Comparison of ENCODE assay signal across 24 cellular contexts in the genomic region with DNA sequence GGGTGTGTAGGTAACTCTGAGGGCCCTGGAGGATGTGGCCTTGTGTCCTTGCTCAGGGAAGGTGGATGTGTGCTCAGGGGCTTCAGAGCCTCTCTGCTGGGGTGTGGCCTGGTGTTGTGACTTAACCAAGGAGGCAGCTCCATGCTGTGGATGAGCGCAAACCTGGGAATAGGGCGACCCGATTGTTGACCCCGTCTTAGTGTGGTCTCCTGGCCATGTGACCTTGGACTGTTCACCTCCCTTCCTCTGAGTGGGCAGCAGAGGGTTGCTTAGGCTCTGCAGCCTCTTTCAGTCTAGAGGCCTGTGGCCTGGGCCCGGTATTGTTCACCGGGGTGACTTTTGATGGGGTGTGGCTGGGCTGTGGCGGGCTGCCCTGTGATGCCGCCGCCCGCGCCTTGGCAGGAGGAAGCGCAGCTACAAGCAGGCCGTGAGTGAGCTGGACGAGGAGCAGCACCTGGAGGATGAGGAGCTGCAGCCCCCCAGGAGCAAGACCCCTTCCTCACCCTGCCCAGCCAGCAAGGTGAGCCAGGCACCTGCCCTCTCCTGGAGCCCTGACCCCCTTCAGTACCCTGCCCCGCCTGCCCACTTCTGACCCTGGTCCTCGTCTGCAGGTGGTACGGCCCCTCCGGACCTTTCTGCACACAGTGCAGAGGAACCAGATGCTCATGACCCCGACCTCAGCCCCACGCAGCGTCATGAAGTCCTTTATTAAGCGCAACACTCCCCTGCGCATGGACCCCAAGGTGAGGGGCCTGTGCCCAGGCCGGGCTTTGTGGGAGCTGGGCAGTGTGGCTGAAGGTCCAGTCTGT. TPM values are rescaled to one million over a fixed set of nuclear protein-coding genes. Genes with fewer than 3 reads are reported as not detected.
"Had no signal": no experiment of that assay in that cellular context is flagged by ENCODE, and none has a peak within 500 bp of the region (broad histone marks: within the 10 kb centered on the region; RNA-seq: fewer than 3 reads in every experiment).

No MANE protein-coding gene starts in this region.

- H3K9me3 ChIP-seq: lower lobe of right lung, thoracic aorta had no signal

- H3K9me3 Mint-ChIP-seq: activated naive CD4-positive, alpha-beta T cell treated with anti-CD3 and anti-CD28 coated beads, Interleukin-2, amount 50 U/mL, for 72 hours; dendritic cell treated with granulocyte-macrophage colony-stimulating factor and Interleukin-4, amounts not matched to agents 40 ng/mL and 50 ng/mL, for 4 days; mesothelial cell of epicardium; nephron progenitor cell; stimulated activated naive CD8-positive, alpha-beta T cell treated with anti-CD3 and anti-CD28 coated beads, Interleukin-15, amount 100 ng/mL, for 72 hours had no signal

- H3K27me3 Mint-ChIP-seq: activated CD4-positive, alpha-beta T cell treated with anti-CD3 and anti-CD28 coated beads for 36 hours; dendritic cell treated with granulocyte-macrophage colony-stimulating factor and Interleukin-4, amounts not matched to agents 40 ng/mL and 50 ng/mL, for 4 days; stimulated activated naive CD8-positive, alpha-beta T cell treated with anti-CD3 and anti-CD28 coated beads, Interleukin-15, amount 100 ng/mL, for 72 hours had no signal

- H3K4me3 ChIP-seq: lower lobe of right lung, thoracic aorta had no signal

- H3K4me1 Mint-ChIP-seq: activated CD4-positive, alpha-beta T cell treated with anti-CD3 and anti-CD28 coated beads for 36 hours; mesothelial cell of epicardium; nephron progenitor cell; stimulated activated naive CD8-positive, alpha-beta T cell treated with anti-CD3 and anti-CD28 coated beads, Interleukin-15, amount 100 ng/mL, for 72 hours had no signal

- H3K4me1 ChIP-seq: lower lobe of right lung had no signal

- FAIRE-seq: urothelium cell line had no signal

- DNase-seq: activated CD4-positive, alpha-beta T cell treated with anti-CD3 and anti-CD28 coated beads for 36 hours; activated gamma-delta T cell; activated T-cell treated with anti-CD3 and anti-CD28 coated beads, Interleukin-2, amount 50 U/mL, for 1 hour; brain microvascular endothelial cell; cerebellar nuclear complex; effector memory CD4-positive, alpha-beta T cell; foreskin melanocyte; lower lobe of right lung; nephron progenitor cell; occipital lobe; stimulated activated naive CD8-positive, alpha-beta T cell treated with anti-CD3 and anti-CD28 coated beads, Interleukin-15, amount 100 ng/mL, for 72 hours; T-helper 1 cell had no signal

- ATAC-seq: activated CD4-positive, alpha-beta T cell treated with anti-CD3 and anti-CD28 coated beads for 36 hours; lower lobe of right lung; sciatic nerve; SK-N-SH treated with all-trans-retinoic acid at 6 μM for 48 hours; stimulated activated naive CD8-positive, alpha-beta T cell treated with anti-CD3 and anti-CD28 coated beads, Interleukin-15, amount 100 ng/mL, for 72 hours had no signal

- H3K27me3 ChIP-seq: brain microvascular endothelial cell had no signal

- H3K27ac ChIP-seq: brain microvascular endothelial cell, epithelial cell of prostate, lower lobe of right lung, thoracic aorta, VCaP had no signal

- H3K4me3 Mint-ChIP-seq: activated CD4-positive, alpha-beta T cell treated with anti-CD3 and anti-CD28 coated beads for 36 hours; dendritic cell treated with granulocyte-macrophage colony-stimulating factor and Interleukin-4, amounts not matched to agents 40 ng/mL and 50 ng/mL, for 4 days; mesothelial cell of epicardium; nephron progenitor cell; stimulated activated naive CD8-positive, alpha-beta T cell treated with anti-CD3 and anti-CD28 coated beads, Interleukin-15, amount 100 ng/mL, for 72 hours had no signal

- H3K27ac Mint-ChIP-seq: activated CD4-positive, alpha-beta T cell treated with anti-CD3 and anti-CD28 coated beads for 36 hours; activated naive CD4-positive, alpha-beta T cell treated with anti-CD3 and anti-CD28 coated beads, Interleukin-2, amount 50 U/mL, for 72 hours; dendritic cell treated with granulocyte-macrophage colony-stimulating factor and Interleukin-4, amounts not matched to agents 40 ng/mL and 50 ng/mL, for 4 days; mesothelial cell of epicardium; nephron progenitor cell had no signal

RNA-seq across cellular contexts. Expression of a gene that starts 49.5 kb away (rescaled TPM):
- total RNA-seq: activated CD4-positive, alpha-beta T cell treated with anti-CD3 and anti-CD28 coated beads for 36 hours; activated CD8-positive, alpha-beta memory T cell treated with anti-CD3 and anti-CD28 coated beads for 36 hours; activated naive CD4-positive, alpha-beta T cell treated with anti-CD3 and anti-CD28 coated beads, Interleukin-2, amount 50 U/mL, for 72 hours; fibroblast of lung; lower lobe of right lung; mesothelial cell of epicardium; occipital lobe; pulmonary artery endothelial cell; sciatic nerve; thoracic aorta had no signal
- polyA plus RNA-seq: fibroblast of lung had no signal
